1 cellular context compared by ENCODE assay signal in genomic region chr16:79950932-79951719, GRCh38.
TF ChIP-seq lines count a peak whose summit lies in the region.

No MANE protein-coding gene starts in this region.

TF ChIP-seq in K562, 482 proteins besides CTCF, POLR2A, EP300 and RAD21 (continued from another document and continues in another):
- no peak for TF ChIP-seq ZC3H11A (IDR thresholded peaks at IDR 0.05; ENCODE audit: low read depth, low read length)
- peak; percentile 49; the same call in 1 of the 2 replicates for TF ChIP-seq MTA2 (IDR thresholded peaks at IDR 0.05; ENCODE audit: low read depth)
- TF ChIP-seq FOS (IDR thresholded peaks at IDR 0.05; ENCODE audit: extremely low read depth, insufficient read length): no peak
- TF ChIP-seq CGGBP1 (CRISPR knock-in tag; IDR thresholded peaks at IDR 0.05): no peak
- no peak for TF ChIP-seq ZNF280A (IDR thresholded peaks at IDR 0.05; ENCODE audit: low read depth, partially characterized antibody)
- TF ChIP-seq PRPF4 (IDR thresholded peaks at IDR 0.05; ENCODE audit: insufficient read depth, low read depth, low read length, poor library complexity, severe bottlenecking): no peak
- no peak for TF ChIP-seq CHD1 (IDR thresholded peaks at IDR 0.05; ENCODE audit: low read length)
- TF ChIP-seq RBM15 (IDR thresholded peaks at IDR 0.05; ENCODE audit: insufficient read depth, low read length): no peak
- no peak for TF ChIP-seq BCLAF1 (IDR thresholded peaks at IDR 0.05; ENCODE audit: borderline replicate concordance in 1 of 2, control insufficient read depth in 1 of 2, low read depth in 2 of 2, low read length in 1 of 2)
- no peak for TF ChIP-seq CHD2 (IDR thresholded peaks at IDR 0.05; ENCODE audit: low read depth, low read length)
- TF ChIP-seq ZBTB7A (IDR thresholded peaks at IDR 0.05; ENCODE audit: borderline replicate concordance, control insufficient read depth, low read depth, low read length): no peak
- 0 out of 2 replicates have a peak, but pooled peaks have one; percentile 6 for TF ChIP-seq ZNF79 (CRISPR knock-in tag; IDR thresholded peaks at IDR 0.05; ENCODE audit: low read depth)
- TF ChIP-seq PRMT5 (CRISPR knock-in tag; IDR thresholded peaks at IDR 0.05): no peak
- TF ChIP-seq CREB5 (CRISPR knock-in tag; IDR thresholded peaks at IDR 0.05): no peak
- no peak for TF ChIP-seq GABPA (tag; conservative IDR thresholded peaks at IDR 0.05; ENCODE audit: low read depth)
- TF ChIP-seq ZBTB33 (CRISPR knock-in tag; IDR thresholded peaks at IDR 0.05): no peak
- TF ChIP-seq RNF219 (CRISPR knock-in tag; IDR thresholded peaks at IDR 0.05): no peak
- TF ChIP-seq DDX20 (tag; IDR thresholded peaks at IDR 0.05; ENCODE audit: low read depth): no peak
- TF ChIP-seq IRF9 (tag; IDR thresholded peaks at IDR 0.05): no peak
- TF ChIP-seq MIER1 (IDR thresholded peaks at IDR 0.05; ENCODE audit: low read depth): no peak
- TF ChIP-seq HNRNPUL1 (IDR thresholded peaks at IDR 0.05; ENCODE audit: low read length): no peak
- no peak for TF ChIP-seq ZNF707 (CRISPR knock-in tag; conservative IDR thresholded peaks at IDR 0.05)
- TF ChIP-seq CSDE1 (IDR thresholded peaks at IDR 0.05): no peak
- peak; percentile 49 for TF ChIP-seq TAL1 (IDR thresholded peaks at IDR 0.05)
- TF ChIP-seq C11orf30 (IDR thresholded peaks at IDR 0.05; ENCODE audit: low read depth): no peak
- TF ChIP-seq ZNF316 (IDR thresholded peaks at IDR 0.05): no peak
- no peak for TF ChIP-seq PTRF (tag; IDR thresholded peaks at IDR 0.05)
- no peak for TF ChIP-seq ZC3H4 (CRISPR knock-in tag; IDR thresholded peaks at IDR 0.05; ENCODE audit: borderline replicate concordance)
- peak in 1 of 2 experiments; percentile 37 for TF ChIP-seq AFF1 (IDR thresholded peaks at IDR 0.05; ENCODE audit: low read depth in 1 of 2, partially characterized antibody in 2 of 2)
- no peak for TF ChIP-seq PHF20 (IDR thresholded peaks at IDR 0.05; ENCODE audit: partially characterized antibody)
- no peak for TF ChIP-seq SAFB2 (IDR thresholded peaks at IDR 0.05; ENCODE audit: borderline replicate concordance, low read depth, low read length, severe bottlenecking)
- TF ChIP-seq KDM5B (IDR thresholded peaks at IDR 0.05; ENCODE audit: insufficient replicate concordance, low read depth, low read length): no peak
- TF ChIP-seq CLOCK (CRISPR knock-in tag; IDR thresholded peaks at IDR 0.05; ENCODE audit: borderline replicate concordance): no peak
- TF ChIP-seq ZNF140 (CRISPR knock-in tag; IDR thresholded peaks at IDR 0.05): no peak
- TF ChIP-seq TCF15 (CRISPR knock-in tag; IDR thresholded peaks at IDR 0.05): no peak
- no peak for TF ChIP-seq BRD9 (IDR thresholded peaks at IDR 0.05; ENCODE audit: low read depth, partially characterized antibody)
- no peak for TF ChIP-seq TCFL5 (CRISPR knock-in tag; conservative IDR thresholded peaks at IDR 0.05)
- peak in 1 of 2 experiments; percentile 55; a peak in 1 of 4 replicates for TF ChIP-seq TBL1XR1 (IDR thresholded peaks at IDR 0.05; ENCODE audit: low read length in 2 of 2)
- peak; percentile 28; the same call in 1 of the 2 replicates for TF ChIP-seq JUND (IDR thresholded peaks at IDR 0.05; ENCODE audit: borderline replicate concordance, low read depth, low read length)
- TF ChIP-seq JUND (tag; IDR thresholded peaks at IDR 0.05; ENCODE audit: borderline replicate concordance, low read depth, low read length): peak; percentile 73; the same call in 2 of the 3 replicates
- TF ChIP-seq ATF3 (IDR thresholded peaks at IDR 0.05): no peak; the same call in 1 of the 2 replicates
- TF ChIP-seq ATF3 (CRISPR knock-in tag; conservative IDR thresholded peaks at IDR 0.05): no peak
- TF ChIP-seq ZNF217 (CRISPR knock-in tag; IDR thresholded peaks at IDR 0.05): no peak
- no peak for TF ChIP-seq CREB1 (IDR thresholded peaks at IDR 0.05)
- TF ChIP-seq CREB1 (CRISPR knock-in tag; IDR thresholded peaks at IDR 0.05): no peak
